23 cellular contexts compared by ENCODE assay signal in genomic region chr16:28927815-28928214, GRCh38. TPM values are rescaled to one million over a fixed set of nuclear protein-coding genes. Genes with fewer than 3 reads are reported as not detected.
"Had no signal": no experiment of that assay in that cellular context is flagged by ENCODE, and none has a peak within 500 bp of the region (broad histone marks: within the 10 kb centered on the region; RNA-seq: fewer than 3 reads in every experiment).

No MANE protein-coding gene starts in this region.

- H3K27me3 Mint-ChIP-seq: activated CD4-positive, alpha-beta memory T cell treated with anti-CD3 and anti-CD28 coated beads for 36 hours; activated naive CD8-positive, alpha-beta T cell treated with anti-CD3 and anti-CD28 coated beads, Interleukin-2, amount 50 U/mL, for 24 hours; type B pancreatic cell had no signal

- H3K9ac ChIP-seq: parathyroid adenoma had no signal

- H3K9me3 Mint-ChIP-seq: activated CD4-positive, alpha-beta memory T cell treated with anti-CD3 and anti-CD28 coated beads for 36 hours; activated naive CD4-positive, alpha-beta T cell treated with anti-CD3 and anti-CD28 coated beads for 36 hours; activated naive CD8-positive, alpha-beta T cell treated with anti-CD3 and anti-CD28 coated beads, Interleukin-2, amount 50 U/mL, for 24 hours; activated T-cell treated with anti-CD3 and anti-CD28 coated beads, Interleukin-2, amount 50 U/mL, for 72 hours; endodermal cell; nephron progenitor cell; type B pancreatic cell had no signal

- ATAC-seq: activated naive CD8-positive, alpha-beta T cell treated with anti-CD3 and anti-CD28 coated beads, Interleukin-2, amount 50 U/mL, for 24 hours; activated T-cell treated with anti-CD3 and anti-CD28 coated beads, Interleukin-2, amount 50 U/mL, for 72 hours; heart left ventricle; left ventricle myocardium superior; sciatic nerve had no signal

- H3K36me3 ChIP-seq: thoracic aorta, vagina had no signal

- H3K27ac ChIP-seq: epithelial cell of prostate, heart left ventricle, parathyroid adenoma, thoracic aorta, vagina had no signal

- H3K9me3 ChIP-seq: heart left ventricle, thoracic aorta, vagina had no signal

- H3K36me3 Mint-ChIP-seq: activated CD4-positive, alpha-beta memory T cell treated with anti-CD3 and anti-CD28 coated beads for 36 hours had no signal

- H3K27ac Mint-ChIP-seq: activated CD4-positive, alpha-beta memory T cell treated with anti-CD3 and anti-CD28 coated beads for 36 hours; activated naive CD4-positive, alpha-beta T cell treated with anti-CD3 and anti-CD28 coated beads for 36 hours; activated naive CD8-positive, alpha-beta T cell treated with anti-CD3 and anti-CD28 coated beads, Interleukin-2, amount 50 U/mL, for 24 hours; activated T-cell treated with anti-CD3 and anti-CD28 coated beads, Interleukin-2, amount 50 U/mL, for 72 hours; endodermal cell; nephron progenitor cell; type B pancreatic cell had no signal

- H3K4me3 Mint-ChIP-seq: activated CD4-positive, alpha-beta memory T cell treated with anti-CD3 and anti-CD28 coated beads for 36 hours; activated naive CD4-positive, alpha-beta T cell treated with anti-CD3 and anti-CD28 coated beads for 36 hours; activated naive CD8-positive, alpha-beta T cell treated with anti-CD3 and anti-CD28 coated beads, Interleukin-2, amount 50 U/mL, for 24 hours; activated T-cell treated with anti-CD3 and anti-CD28 coated beads, Interleukin-2, amount 50 U/mL, for 72 hours; endodermal cell; nephron progenitor cell had no signal

- H3K4me3 ChIP-seq: heart left ventricle, thoracic aorta, vagina had no signal

- DNase-seq: activated CD4-positive, alpha-beta memory T cell treated with anti-CD3 and anti-CD28 coated beads for 36 hours; activated CD4-positive, alpha-beta T cell treated with anti-CD3 and anti-CD28 coated beads for 48 hours; activated CD4-positive, CD25-positive, alpha-beta regulatory T cell; activated effector memory CD4-positive, alpha-beta T cell treated with Interleukin-2 at 50 U/mL for 16 hours; activated naive CD4-positive, alpha-beta T cell treated with anti-CD3 and anti-CD28 coated beads for 36 hours; activated naive CD8-positive, alpha-beta T cell treated with anti-CD3 and anti-CD28 coated beads, Interleukin-2, amount 50 U/mL, for 24 hours; activated T-cell treated with anti-CD3 and anti-CD28 coated beads, Interleukin-2, amount 50 U/mL, for 72 hours; cortex of kidney; endodermal cell; heart left ventricle; left ventricle myocardium superior; nephron progenitor cell; small intestine; stimulated activated naive CD4-positive, alpha-beta T cell; T1000 had no signal

- H3K27me3 ChIP-seq: heart left ventricle, vagina had no signal

RNA-seq across cellular contexts. Expression of gene CD19, which starts 4.0 kb away (rescaled TPM):
- total RNA-seq: cerebellum, endodermal cell, fibroblast of villous mesenchyme, left ventricle myocardium superior, thoracic aorta, vagina had no signal

RNA-seq across cellular contexts. Expression of gene ATP2A1, which starts 49.5 kb away (rescaled TPM):
- total RNA-seq: vagina had no signal
